ENCODE assay signal across 8 cellular contexts in genomic region chr10:43605850-43606322, GRCh38. TPM values are rescaled to one million over a fixed set of nuclear protein-coding genes. Genes with fewer than 3 reads are reported as not detected.
DNase-seq lines count a peak whose midpoint lies in the region; ATAC-seq and TF ChIP-seq lines count a peak whose summit lies in the region.

No MANE protein-coding gene starts in this region.

- no peaks in the 10 kb centered on the region for H4K20me1 ChIP-seq in hepatocyte (ENCODE audit: insufficient read depth, poor library complexity, severe bottlenecking)

- H3K27ac ChIP-seq in hepatocyte (no peak overlapping the region), suprapubic skin (no peak overlapping the region)

- DNase-seq in AG09309 (ENCODE audit: low read depth): no peak
- DNase-seq in T-cell: no peak
- no peak for DNase-seq in hepatocyte (ENCODE audit: low spot score)
- no peak for DNase-seq in suprapubic skin (ENCODE audit: low spot score in 2 of 2)
- DNase-seq in NCI-H187 treated with DMSO at 0.1 percent for 48 hours (lab: John Stamatoyannopoulos, UW): no peak
- DNase-seq in AG20443 (ENCODE audit: low spot score): no peak
- DNase-seq in SKM-1 (lab: John Stamatoyannopoulos, UW; ENCODE audit: unreplicated experiment): no peak

- no peaks in the 10 kb centered on the region for H3K27me3 ChIP-seq in hepatocyte
- H3K27me3 ChIP-seq in suprapubic skin: no peaks in the 10 kb centered on the region

- CTCF ChIA-PET in T-cell (lab: Charles Lee): no interaction called here

- peak overlapping the region; percentile 86 for H3K4me3 ChIP-seq in AG09309 (ENCODE audit: control insufficient read depth, low read depth, low read length)
- peak overlapping the region; percentile 97 for H3K4me3 ChIP-seq in hepatocyte
- peak overlapping the region; percentile 96 for H3K4me3 ChIP-seq in suprapubic skin

- peak overlapping the region; percentile 82 to 85 (median 84) for H3K4me3 Mint-ChIP-seq in T-cell

- H3K27me3 Mint-ChIP-seq in T-cell: no peaks in the 10 kb centered on the region

- no peak for TF ChIP-seq POLR2A in suprapubic skin (IDR thresholded peaks at IDR 0.05)

- peaks cover 33 to 42% (median 39%) of the 10 kb centered on the region in 3 donors for H3K4me1 Mint-ChIP-seq in T-cell

- H3K9me3 Mint-ChIP-seq in T-cell: no peaks in the 10 kb centered on the region

- POLR2A ChIA-PET in T-cell (lab: Charles Lee): no interaction called here

- ATAC-seq in GM21723 (IDR thresholded peaks at IDR 0.05; ENCODE audit: unreplicated experiment) (peak; percentile 22), T-cell (replicated peaks in 1 of 4) (peak in 3 of 4 experiments; percentile 22 to 26 (median 25))

- H3K4me2 ChIP-seq in hepatocyte: peak overlapping the region; percentile 97

- TF ChIP-seq EP300 in suprapubic skin (IDR thresholded peaks at IDR 0.05): no peak

- TF ChIP-seq CTCF in AG09309 (IDR thresholded peaks at IDR 0.05; ENCODE audit: control insufficient read depth, insufficient read depth, low read depth, low read length, missing control alignments) (peak; percentile 13), hepatocyte (IDR thresholded peaks at IDR 0.05; ENCODE audit: poor library complexity) (no peak), suprapubic skin (IDR thresholded peaks at IDR 0.05) (no peak)

- 50% methylated on average over 12 of the region's 12 CpGs for WGBS in hepatocyte (ENCODE audit: low lambda C conversion rate, missing lambda C conversion rate)
- WGBS in suprapubic skin: 44% methylated on average over 12 of the region's 12 CpGs

- peaks cover 29% of the 10 kb centered on the region for H3K36me3 Mint-ChIP-seq in T-cell

- H3K27ac Mint-ChIP-seq in T-cell: peak overlapping the region; percentile 63 to 86

- H3K4me1 ChIP-seq in hepatocyte (ENCODE audit: insufficient read depth) (no peaks in the 10 kb centered on the region), suprapubic skin (peaks cover 17% of the 10 kb centered on the region)

- H3K36me3 ChIP-seq in hepatocyte (replicated peaks; ENCODE audit: insufficient read depth, low read depth) (no peaks in the 10 kb centered on the region), suprapubic skin (peaks cover 14% of the 10 kb centered on the region)

- peak overlapping the region; percentile 99 for H2AFZ ChIP-seq in hepatocyte

- H3K9me3 ChIP-seq in hepatocyte (ENCODE audit: low read depth) (no peaks in the 10 kb centered on the region), suprapubic skin (no peaks in the 10 kb centered on the region)

- peaks cover 3% of the 10 kb centered on the region for H3K79me2 ChIP-seq in hepatocyte

- H3K9me2 ChIP-seq in hepatocyte (replicated peaks; ENCODE audit: insufficient read depth): no peaks in the 10 kb centered on the region

RNA-seq across cellular contexts. Expression of gene ZNF485, which starts 0.4 kb away (rescaled TPM):
- total RNA-seq in T-cell (10 to 100 TPM in 2 of 5 donors, 1 to 10 TPM in 3; 2.3 to 11.9 (median 9.0) TPM), hepatocyte (1.9 and 2.6 TPM in 2 replicates), suprapubic skin (1 to 10 TPM; 1.8 to 4.8 (median 2.1) TPM)
- polyA plus RNA-seq in hepatocyte: 0.15 and 1.4 TPM in 2 replicates

RNA-seq across cellular contexts. Expression of gene ZNF239, which starts 31.5 kb away (rescaled TPM):
- total RNA-seq in T-cell: 1 to 10 TPM; 1.6 to 6.4 (median 4.9) TPM
- 2.9 and 4.3 TPM in 2 replicates for total RNA-seq in hepatocyte
- polyA plus RNA-seq in hepatocyte: 5.6 and 5.8 TPM in 2 replicates
- 1 to 10 TPM in 1 of 4 donors, under 1 TPM in 3; 0.30 to 1.2 (median 0.69) TPM for total RNA-seq in suprapubic skin

RNA-seq across cellular contexts. Expression of gene ZNF32, which starts 42.8 kb away (rescaled TPM):
- total RNA-seq in T-cell: 10 to 100 TPM; 25.3 to 38.2 (median 34.8) TPM
- 48.5 and 57.9 TPM in 2 replicates for total RNA-seq in hepatocyte
- polyA plus RNA-seq in hepatocyte: 37.9 and 42.6 TPM in 2 replicates
- total RNA-seq in suprapubic skin: 10 to 100 TPM; 24.9 to 45.4 (median 36.8) TPM
